In the genomic region with DNA sequence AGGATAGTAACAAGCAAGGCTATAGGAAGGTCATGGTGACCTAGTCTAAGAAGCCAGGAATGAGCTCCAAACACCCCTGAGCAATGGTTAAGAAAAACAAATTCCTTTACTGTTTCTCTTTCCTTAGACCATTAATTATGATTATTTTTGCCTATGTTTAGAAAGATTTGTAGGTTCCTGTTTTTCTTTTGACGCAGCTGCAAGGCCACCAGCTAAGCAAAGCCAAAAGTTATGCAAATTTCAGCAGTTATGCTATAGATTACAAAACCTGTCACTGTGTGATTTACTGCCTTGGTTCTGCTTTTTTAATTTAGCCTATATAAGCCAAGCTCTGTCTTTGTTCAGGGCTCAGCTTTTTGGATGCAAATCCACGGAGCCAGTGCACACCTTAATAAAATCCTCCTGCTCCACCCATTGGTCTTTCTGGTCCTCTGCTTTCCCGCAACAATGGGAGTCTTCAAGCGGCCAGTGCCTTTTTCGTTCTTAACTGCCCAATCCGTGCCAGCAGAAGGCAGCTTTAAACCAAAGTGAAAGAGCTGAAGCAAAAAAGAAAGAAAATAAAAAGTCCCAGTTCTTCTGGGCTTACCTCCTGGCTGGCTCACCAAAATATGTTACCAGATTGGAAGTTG, we compare ENCODE assay signal across 8 cellular contexts. TPM values are rescaled to one million over a fixed set of nuclear protein-coding genes. Genes with fewer than 3 reads are reported as not detected.
DNase-seq lines count a peak whose midpoint lies in the region; ATAC-seq and TF ChIP-seq lines count a peak whose summit lies in the region.

No MANE protein-coding gene starts in this region.

- H3K27ac ChIP-seq in right cardiac atrium (ENCODE audit: low read length) (peak overlapping the region; percentile 79), coronary artery (peak overlapping the region; percentile 64 to 93), parathyroid adenoma (peak overlapping the region; percentile 85)

- H3K4me3 ChIP-seq in right cardiac atrium (ENCODE audit: low read length) (peak overlapping the region; percentile 40), coronary artery (peak overlapping the region; percentile 79), parathyroid adenoma (ENCODE audit: low read depth, low read length) (no peak overlapping the region)

- 43% methylated on average over 6 of the region's 6 CpGs for WGBS in right cardiac atrium

- no peak overlapping the region for H3K9ac ChIP-seq in parathyroid adenoma

- ATAC-seq in right cardiac atrium (no peak), HG02884 (IDR thresholded peaks at IDR 0.05; ENCODE audit: unreplicated experiment) (peak; percentile 27)

- no peaks in the 10 kb centered on the region for H3K36me3 ChIP-seq in parathyroid adenoma (ENCODE audit: control insufficient read depth, insufficient read depth, low read length)

- peaks cover under 1% of the 10 kb centered on the region for H3K79me2 ChIP-seq in parathyroid adenoma

- TF ChIP-seq CTCF in coronary artery (IDR thresholded peaks at IDR 0.05): no peak
- TF ChIP-seq CTCF in parathyroid adenoma (IDR thresholded peaks at IDR 0.05): no peak

- no peaks in the 10 kb centered on the region for H3K27me3 ChIP-seq in right cardiac atrium (ENCODE audit: control insufficient read depth, insufficient read depth)
- H3K27me3 ChIP-seq in parathyroid adenoma (ENCODE audit: control insufficient read depth, insufficient read depth, low read length): no peaks in the 10 kb centered on the region

- H3K9me3 ChIP-seq in right cardiac atrium (ENCODE audit: control insufficient read depth, low read length): no peaks in the 10 kb centered on the region
- H3K9me3 ChIP-seq in parathyroid adenoma (ENCODE audit: control insufficient read depth, low read length): no peaks in the 10 kb centered on the region

- no peak overlapping the region for H3K4me2 ChIP-seq in parathyroid adenoma (ENCODE audit: low read length)

- intact Hi-C loops in right cardiac atrium (cut with DNase I) (loop anchor here in 3 of 4 donors (5.0 kb wide), 1 partner anchor 355 kb away; no protein-coding TSS in a partner anchor), cardiac septum (cut with DNase I) (loop anchor here (2.0 to 5.0 kb wide), 3 partner anchors 40 to 550 kb away; a partner anchor contains a TSS), posterior vena cava (cut with DNase I) (no loop called here)

- DNase-seq in right cardiac atrium (no peak), cardiac septum (ENCODE audit: low spot score) (no peak), OCI-M1 (lab: John Stamatoyannopoulos, UW) (peak; percentile 89), coronary artery (ENCODE audit: low spot score) (no peak), posterior vena cava (ENCODE audit: low spot score) (no peak), ureter (ENCODE audit: low spot score) (no peak)

- H2AFZ ChIP-seq in parathyroid adenoma: peak overlapping the region; percentile 66

- H3K4me1 ChIP-seq in right cardiac atrium (ENCODE audit: control insufficient read depth, insufficient read depth, low read length) (peaks cover 4% of the 10 kb centered on the region), parathyroid adenoma (no peaks in the 10 kb centered on the region)

RNA-seq across cellular contexts. Expression of a gene that starts 1.4 kb away (rescaled TPM):
- 1 to 10 TPM; 2.1 to 3.0 (median 2.7) TPM for total RNA-seq in right cardiac atrium
- 1.3 TPM for polyA plus RNA-seq in right cardiac atrium
- total RNA-seq in cardiac septum: 3.5 TPM
- 1 to 10 TPM; 6.8 to 7.3 TPM for total RNA-seq in posterior vena cava
- 10.3 TPM for total RNA-seq in ureter

Comparison
In these comparisons a context has a peak if more than half of its experiments do, and no peak if none do; other contexts are left out.
1. intact Hi-C loops: an anchor here in right cardiac atrium (5.0 kb wide) and cardiac septum (2.0 to 5.0 kb wide); none called in posterior vena cava.